In genomic region chr11:71580057-71581003, GRCh38 we compare ENCODE assay signal across 8 cellular contexts. TPM values are rescaled to one million over a fixed set of nuclear protein-coding genes. Genes with fewer than 3 reads are reported as not detected.
DNase-seq lines count a peak whose midpoint lies in the region; ATAC-seq and TF ChIP-seq lines count a peak whose summit lies in the region.

No MANE protein-coding gene starts in this region.

- H3K27me3 ChIP-seq in right atrium auricular region = no peaks in the 10 kb centered on the region

- H3K36me3 ChIP-seq in right atrium auricular region = no peaks in the 10 kb centered on the region

- DNase-seq in COLO829 (ENCODE audit: low spot score) (peak; percentile 61), HEK293T (ENCODE audit: extremely low spot score) (peak; percentile 69), NCI-H748 (lab: John Stamatoyannopoulos, UW; ENCODE audit: unreplicated experiment) (peak; percentile 85), amniotic epithelial cell (ENCODE audit: low read depth) (peak; percentile 58), right atrium auricular region (ENCODE audit: low spot score) (no peak), retinal pigment epithelial cell (ENCODE audit: low read depth) (peak; percentile 21)

- CTCF ChIA-PET in HEK293T (lab: Yijun Ruan, JAX) = interaction anchor here (0.6 to 2.0 kb wide), 5 partner anchors 12 to 194 kb away, joined by 3 to 10 read pairs (median 4); no protein-coding TSS in a partner anchor

- POLR2A ChIA-PET in HEK293T (lab: Yijun Ruan, JAX) = no interaction called here

- TF ChIP-seq CTCF in right atrium auricular region (IDR thresholded peaks at IDR 0.05) = peak; percentile 71 to 84
- TF ChIP-seq CTCF in retinal pigment epithelial cell (conservative IDR thresholded peaks at IDR 0.05; ENCODE audit: low read depth, low read length) = peak; percentile 97

- H3K4me1 ChIP-seq in right atrium auricular region = peaks cover 0 to 7% of the 10 kb centered on the region in 2 donors

- no peaks in the 10 kb centered on the region for H3K9me3 ChIP-seq in right atrium auricular region

- no peak overlapping the region for H3K4me3 ChIP-seq in right atrium auricular region
- H3K4me3 ChIP-seq in retinal pigment epithelial cell (ENCODE audit: low read length) = no peak overlapping the region

- no peak overlapping the region for H3K27ac ChIP-seq in right atrium auricular region

- ATAC-seq in GM19324 (IDR thresholded peaks at IDR 0.05; ENCODE audit: low FRiP score, unreplicated experiment) (no peak), GM18909 (IDR thresholded peaks at IDR 0.05; ENCODE audit: poor library complexity, unreplicated experiment) (no peak)

TF ChIP-seq in HEK293T, 16 proteins besides CTCF, POLR2A, EP300 and RAD21:
- TF ChIP-seq ARNT (IDR thresholded peaks at IDR 0.05) = no peak
- TF ChIP-seq L3MBTL2 (conservative IDR thresholded peaks at IDR 0.05) = peak; percentile 98
- no peak for TF ChIP-seq NFRKB (IDR thresholded peaks at IDR 0.05)
- TF ChIP-seq SP1 (IDR thresholded peaks at IDR 0.05) = no peak
- no peak for TF ChIP-seq FOXK2 (IDR thresholded peaks at IDR 0.05)
TF ChIP-seq in HEK293T: peak in this region for 1.

RNA-seq across cellular contexts. Expression of gene KRTAP5-11, which starts 2.3 kb away (rescaled TPM):
- total RNA-seq in right atrium auricular region = not detected

RNA-seq across cellular contexts. Expression of gene KRTAP5-10, which starts 15.0 kb away (rescaled TPM):
- total RNA-seq in right atrium auricular region = not detected

RNA-seq across cellular contexts. Expression of gene KRTAP5-9, which starts 32.1 kb away (rescaled TPM):
- total RNA-seq in right atrium auricular region = not detected

RNA-seq across cellular contexts. Expression of gene KRTAP5-8, which starts 42.5 kb away (rescaled TPM):
- total RNA-seq in right atrium auricular region = not detected

RNA-seq across cellular contexts. Expression of gene KRTAP5-7, which starts 53.3 kb away (rescaled TPM):
- not detected for total RNA-seq in right atrium auricular region
